18 cellular contexts compared by ENCODE assay signal in genomic region chr2:3288455-3289163, GRCh38.
DNase-seq lines count a peak whose midpoint lies in the region; ATAC-seq and TF ChIP-seq lines count a peak whose summit lies in the region.
"Had no signal": no experiment of that assay in that cellular context is flagged by ENCODE, and none has a peak within 500 bp of the region (broad histone marks: within the 10 kb centered on the region; RNA-seq: fewer than 3 reads in every experiment).

No MANE protein-coding gene starts in this region.

- DNase-seq in NCI-H526 (lab: John Stamatoyannopoulos, UW) (peak; percentile 4 to 19), NCI-H526 treated with DMSO at 0.1 percent for 48 hours (lab: John Stamatoyannopoulos, UW) (no peak), NCI-H748 treated with DMSO at 0.1 percent for 48 hours (lab: John Stamatoyannopoulos, UW) (peak; percentile 44), left kidney (ENCODE audit: low read depth, low spot score) (peak; percentile 29), type B pancreatic cell (ENCODE audit: extremely low spot score, unreplicated experiment) (no peak), smooth muscle cell (lab: John Stamatoyannopoulos, UW; ENCODE audit: unreplicated experiment) (no peak)
- DNase-seq in CD8-positive, alpha-beta T cell: no peak
- DNase-seq: activated CD4-positive, alpha-beta T cell treated with anti-CD3 and anti-CD28 coated beads for 36 hours; activated naive CD4-positive, alpha-beta T cell treated with anti-CD3 and anti-CD28 coated beads, Interleukin-2, amount 50 U/mL, for 16 hours; brain microvascular endothelial cell; heart right ventricle; HFFc6; NCI-H187 treated with DMSO at 0.1 percent for 48 hours; T-helper 9 cell; uterus had no signal

- POLR2A ChIA-PET in CD8-positive, alpha-beta T cell (lab: Charles Lee): no interaction called here

- no peak overlapping the region for H3K9ac ChIP-seq in smooth muscle cell (ENCODE audit: low read depth)
- H3K9ac ChIP-seq: KMS-11 had no signal

- no peak overlapping the region for H3K4me3 ChIP-seq in smooth muscle cell
- H3K4me3 ChIP-seq in CD8-positive, alpha-beta T cell (ENCODE audit: low read depth, low read length): no peak overlapping the region
- H3K4me3 ChIP-seq: heart right ventricle, uterus had no signal

- 95% methylated on average over 21 of the region's 21 CpGs for WGBS in smooth muscle cell (ENCODE audit: low lambda C conversion rate)

- no peak overlapping the region for H2AFZ ChIP-seq in smooth muscle cell (ENCODE audit: low read depth)

- no peaks in the 10 kb centered on the region for H3K27me3 Mint-ChIP-seq in type B pancreatic cell
- no peaks in the 10 kb centered on the region for H3K27me3 Mint-ChIP-seq in CD8-positive, alpha-beta T cell (ENCODE audit: low read depth)
- H3K27me3 Mint-ChIP-seq: activated CD4-positive, alpha-beta T cell treated with anti-CD3 and anti-CD28 coated beads for 36 hours had no signal

- H3K36me3 Mint-ChIP-seq in type B pancreatic cell: peaks cover 15% of the 10 kb centered on the region
- peaks cover 24% of the 10 kb centered on the region for H3K36me3 Mint-ChIP-seq in CD8-positive, alpha-beta T cell

- CTCF ChIA-PET in CD8-positive, alpha-beta T cell (lab: Charles Lee): no interaction called here

- H3K27ac Mint-ChIP-seq in type B pancreatic cell: peak overlapping the region; percentile 44
- H3K27ac Mint-ChIP-seq in CD8-positive, alpha-beta T cell: no peak overlapping the region
- H3K27ac Mint-ChIP-seq: activated CD4-positive, alpha-beta T cell treated with anti-CD3 and anti-CD28 coated beads for 36 hours; HFFc6 had no signal

- peaks cover 66% of the 10 kb centered on the region for H4K20me1 ChIP-seq in smooth muscle cell (ENCODE audit: low read depth)

- H3K4me1 Mint-ChIP-seq in type B pancreatic cell (ENCODE audit: unreplicated experiment): peaks cover 4% of the 10 kb centered on the region
- peaks cover 3% of the 10 kb centered on the region for H3K4me1 Mint-ChIP-seq in CD8-positive, alpha-beta T cell (ENCODE audit: low read depth)
- H3K4me1 Mint-ChIP-seq: activated CD4-positive, alpha-beta T cell treated with anti-CD3 and anti-CD28 coated beads for 36 hours had no signal

- no peak overlapping the region for H3K4me2 ChIP-seq in smooth muscle cell
- H3K4me2 ChIP-seq: KMS-11 had no signal

- ATAC-seq in CD8-positive, alpha-beta T cell: no peak
- no peak for ATAC-seq in HG02840 (IDR thresholded peaks at IDR 0.05; ENCODE audit: low FRiP score, unreplicated experiment)
- ATAC-seq: activated CD4-positive, alpha-beta T cell treated with anti-CD3 and anti-CD28 coated beads for 36 hours; heart right ventricle; Right ventricle myocardium inferior had no signal

- H3K9me3 Mint-ChIP-seq in type B pancreatic cell: peaks cover 8% of the 10 kb centered on the region
- no peaks in the 10 kb centered on the region for H3K9me3 Mint-ChIP-seq in CD8-positive, alpha-beta T cell

- H3K4me3 Mint-ChIP-seq in type B pancreatic cell: no peak overlapping the region
- H3K4me3 Mint-ChIP-seq in CD8-positive, alpha-beta T cell: no peak overlapping the region
- H3K4me3 Mint-ChIP-seq: activated CD4-positive, alpha-beta T cell treated with anti-CD3 and anti-CD28 coated beads for 36 hours; HFFc6 had no signal

- H3K36me3 ChIP-seq in smooth muscle cell (ENCODE audit: low read depth): no peaks in the 10 kb centered on the region
- H3K36me3 ChIP-seq in CD8-positive, alpha-beta T cell (ENCODE audit: insufficient read depth, low read length): no peaks in the 10 kb centered on the region
- H3K36me3 ChIP-seq: brain microvascular endothelial cell, heart right ventricle, uterus had no signal

- H3K27me3 ChIP-seq in smooth muscle cell (ENCODE audit: low read depth): no peaks in the 10 kb centered on the region
- no peaks in the 10 kb centered on the region for H3K27me3 ChIP-seq in CD8-positive, alpha-beta T cell (ENCODE audit: insufficient read depth, low read length)
- H3K27me3 ChIP-seq: brain microvascular endothelial cell, heart right ventricle, uterus had no signal

- no peak overlapping the region for H3K27ac ChIP-seq in smooth muscle cell (ENCODE audit: low read depth)
- H3K27ac ChIP-seq in CD8-positive, alpha-beta T cell (ENCODE audit: low read depth, low read length): no peak overlapping the region
- H3K27ac ChIP-seq: brain microvascular endothelial cell, heart right ventricle, KMS-11, uterus had no signal

- TF ChIP-seq CTCF in type B pancreatic cell (conservative IDR thresholded peaks at IDR 0.05) (no peak), smooth muscle cell (IDR thresholded peaks at IDR 0.05; ENCODE audit: borderline replicate concordance, insufficient read depth, poor library complexity, severe bottlenecking) (no peak)
- no peak for TF ChIP-seq CTCF in CD8-positive, alpha-beta T cell (IDR thresholded peaks at IDR 0.05)

- H3K79me2 ChIP-seq in smooth muscle cell (ENCODE audit: low read depth): no peaks in the 10 kb centered on the region

- H3F3A ChIP-seq in smooth muscle cell (ENCODE audit: low read depth): no peaks in the 10 kb centered on the region

- no peaks in the 10 kb centered on the region for H3K9me3 ChIP-seq in smooth muscle cell (replicated peaks; ENCODE audit: low read depth)
- no peaks in the 10 kb centered on the region for H3K9me3 ChIP-seq in CD8-positive, alpha-beta T cell (ENCODE audit: low read length)
- H3K9me3 ChIP-seq: heart right ventricle, uterus had no signal

- no peaks in the 10 kb centered on the region for H3K4me1 ChIP-seq in smooth muscle cell (ENCODE audit: low read depth)
- H3K4me1 ChIP-seq in CD8-positive, alpha-beta T cell (ENCODE audit: insufficient read depth, low read length): no peaks in the 10 kb centered on the region
- H3K4me1 ChIP-seq: heart right ventricle, uterus had no signal

- intact Hi-C loops in CD8-positive, alpha-beta T cell (cut with DNase I, micrococcal nuclease): no loop called here

Comparison
In these comparisons a context has a peak if more than half of its experiments do, and no peak if none do; other contexts are left out.
1. DNase-seq: peak in NCI-H526 (2 of 2), NCI-H748 treated with DMSO at 0.1 percent for 48 hours (single experiment) and left kidney (single experiment); none in NCI-H526 treated with DMSO at 0.1 percent for 48 hours (single experiment), type B pancreatic cell (single experiment), smooth muscle cell (single experiment) and CD8-positive, alpha-beta T cell (0 of 7).